In genomic region chr7:158076656-158077055, GRCh38 we compare ENCODE assay signal across 17 cellular contexts.
A peak's percentile ranks its signal among the peaks of the same experiment; 100 is the strongest.
DNase-seq lines count a peak whose midpoint lies in the region; TF ChIP-seq lines count a peak whose summit lies in the region.
"Had no signal": no experiment of that assay in that cellular context is flagged by ENCODE, and none has a peak within 500 bp of the region (broad histone marks: within the 10 kb centered on the region; RNA-seq: fewer than 3 reads in every experiment).

No MANE protein-coding gene starts in this region.

- no peaks in the 10 kb centered on the region for H3K36me3 ChIP-seq in neural progenitor cell
- no peaks in the 10 kb centered on the region for H3K36me3 ChIP-seq in spleen
- H3K36me3 ChIP-seq in testis (ENCODE audit: low read depth, missing control alignments) = no peaks in the 10 kb centered on the region
- H3K36me3 ChIP-seq: BE2C had no signal

- H4K20me1 ChIP-seq in neural progenitor cell (ENCODE audit: low read depth) = no peaks in the 10 kb centered on the region

- 81 to 90% (median 86%) methylated on average over 12 of the region's 12 CpGs for WGBS in spleen, 5 donors
- 88 to 91% methylated on average over 12 of the region's 12 CpGs for WGBS in testis, 2 donors

- no peak overlapping the region for H3K27ac ChIP-seq in neural progenitor cell
- no peak overlapping the region for H3K27ac ChIP-seq in spleen
- no peak overlapping the region for H3K27ac ChIP-seq in testis
- H3K27ac ChIP-seq: GM23248 had no signal

- H3K79me2 ChIP-seq in neural progenitor cell (ENCODE audit: low read depth) = no peaks in the 10 kb centered on the region

- H3K27me3 ChIP-seq in neural progenitor cell = no peaks in the 10 kb centered on the region
- peaks cover 0 to 16% (median 0%) of the 10 kb centered on the region in 7 donors for H3K27me3 ChIP-seq in spleen (replicated peaks in 1 of 7)
- H3K27me3 ChIP-seq in testis = no peaks in the 10 kb centered on the region
- H3K27me3 ChIP-seq: BE2C had no signal

- H3K9ac ChIP-seq in neural progenitor cell = no peak overlapping the region
- H3K9ac ChIP-seq: GM23248 had no signal

- intact Hi-C loops in spleen (cut with DNase I; ENCODE audit: low total_unique reads) (no loop called here), testis (cut with DNase I; ENCODE audit: low total_unique reads) (no loop called here)

- no peaks in the 10 kb centered on the region for H3K36me3 Mint-ChIP-seq in neural progenitor cell
- H3K36me3 Mint-ChIP-seq: CD4-positive, CD25-positive, alpha-beta regulatory T cell; CD8-positive, alpha-beta memory T cell had no signal

- H3K4me2 ChIP-seq in neural progenitor cell = no peak overlapping the region

- H2AFZ ChIP-seq in neural progenitor cell (replicated peaks) = no peak overlapping the region
- H2AFZ ChIP-seq: GM23248 had no signal

- DNase-seq in activated effector memory CD4-positive, alpha-beta T cell treated with anti-CD3 and anti-CD28 coated beads, Interleukin-2, amount 50 U/mL, for 16 hours = peak; percentile 50
- no peak for DNase-seq in activated effector memory CD4-positive, alpha-beta T cell treated with Interleukin-2 at 50 U/mL for 16 hours
- DNase-seq in neural progenitor cell (ENCODE audit: low spot score) (no peak), spleen (peak; percentile 70), Ammon's horn (ENCODE audit: low spot score) (no peak), testis (no peak)
- DNase-seq: BE2C; C1 segment of cervical spinal cord; CD4-positive, CD25-positive, alpha-beta regulatory T cell; CD8-positive, alpha-beta memory T cell; COR-L47; DMS 273 treated with DMSO at 0.1 percent for 48 hours; DMS53; GDM1; GM23248; HCEC 1CT; IMR-90 had no signal

- H3F3A ChIP-seq in neural progenitor cell (ENCODE audit: low read depth) = no peaks in the 10 kb centered on the region

- peaks cover 2% of the 10 kb centered on the region for H3K27me3 Mint-ChIP-seq in neural progenitor cell (ENCODE audit: insufficient read depth, low read depth)
- H3K27me3 Mint-ChIP-seq: CD4-positive, CD25-positive, alpha-beta regulatory T cell; CD8-positive, alpha-beta memory T cell had no signal

- TF ChIP-seq POLR2A in spleen (IDR thresholded peaks at IDR 0.05) (no peak), testis (IDR thresholded peaks at IDR 0.05) (no peak)

- H3K27ac Mint-ChIP-seq in neural progenitor cell = peak overlapping the region; percentile 91
- H3K27ac Mint-ChIP-seq: CD4-positive, CD25-positive, alpha-beta regulatory T cell; CD8-positive, alpha-beta memory T cell had no signal

- no peaks in the 10 kb centered on the region for H3K4me1 ChIP-seq in neural progenitor cell
- no peaks in the 10 kb centered on the region for H3K4me1 ChIP-seq in spleen
- H3K4me1 ChIP-seq in testis = peaks cover 6% of the 10 kb centered on the region
- H3K4me1 ChIP-seq: BE2C had no signal

- H3K4me3 ChIP-seq in neural progenitor cell (no peak overlapping the region), spleen (no peak overlapping the region), testis (no peak overlapping the region)
- H3K4me3 ChIP-seq: GM23248 had no signal

- H3K4me1 Mint-ChIP-seq in neural progenitor cell = peaks cover 17% of the 10 kb centered on the region
- H3K4me1 Mint-ChIP-seq: CD4-positive, CD25-positive, alpha-beta regulatory T cell; CD8-positive, alpha-beta memory T cell had no signal

- no peaks in the 10 kb centered on the region for H3K9me3 ChIP-seq in neural progenitor cell (ENCODE audit: low read depth)
- no peaks in the 10 kb centered on the region for H3K9me3 ChIP-seq in spleen
- H3K9me3 ChIP-seq in testis = no peaks in the 10 kb centered on the region

- TF ChIP-seq CTCF in neural progenitor cell (IDR thresholded peaks at IDR 0.05) = no peak
- TF ChIP-seq CTCF in spleen (IDR thresholded peaks at IDR 0.05 in 8 of 11, conservative IDR thresholded peaks at IDR 0.05 in 3 of 11) = no peak
- TF ChIP-seq CTCF in testis (IDR thresholded peaks at IDR 0.05) = no peak

- H3K4me3 Mint-ChIP-seq in neural progenitor cell = no peak overlapping the region
- H3K4me3 Mint-ChIP-seq: CD4-positive, CD25-positive, alpha-beta regulatory T cell; CD8-positive, alpha-beta memory T cell had no signal

- H3K9me3 Mint-ChIP-seq in neural progenitor cell = peaks cover 5% of the 10 kb centered on the region
- H3K9me3 Mint-ChIP-seq: CD8-positive, alpha-beta memory T cell had no signal

Comparison
In these comparisons a context has a peak if more than half of its experiments do, and no peak if none do; other contexts are left out.
1. DNase-seq: peak in activated effector memory CD4-positive, alpha-beta T cell treated with anti-CD3 and anti-CD28 coated beads, Interleukin-2, amount 50 U/mL, for 16 hours (single experiment) and spleen (single experiment); none in activated effector memory CD4-positive, alpha-beta T cell treated with Interleukin-2 at 50 U/mL for 16 hours (single experiment), neural progenitor cell (single experiment), Ammon's horn (single experiment) and testis (single experiment).